In the genomic region with DNA sequence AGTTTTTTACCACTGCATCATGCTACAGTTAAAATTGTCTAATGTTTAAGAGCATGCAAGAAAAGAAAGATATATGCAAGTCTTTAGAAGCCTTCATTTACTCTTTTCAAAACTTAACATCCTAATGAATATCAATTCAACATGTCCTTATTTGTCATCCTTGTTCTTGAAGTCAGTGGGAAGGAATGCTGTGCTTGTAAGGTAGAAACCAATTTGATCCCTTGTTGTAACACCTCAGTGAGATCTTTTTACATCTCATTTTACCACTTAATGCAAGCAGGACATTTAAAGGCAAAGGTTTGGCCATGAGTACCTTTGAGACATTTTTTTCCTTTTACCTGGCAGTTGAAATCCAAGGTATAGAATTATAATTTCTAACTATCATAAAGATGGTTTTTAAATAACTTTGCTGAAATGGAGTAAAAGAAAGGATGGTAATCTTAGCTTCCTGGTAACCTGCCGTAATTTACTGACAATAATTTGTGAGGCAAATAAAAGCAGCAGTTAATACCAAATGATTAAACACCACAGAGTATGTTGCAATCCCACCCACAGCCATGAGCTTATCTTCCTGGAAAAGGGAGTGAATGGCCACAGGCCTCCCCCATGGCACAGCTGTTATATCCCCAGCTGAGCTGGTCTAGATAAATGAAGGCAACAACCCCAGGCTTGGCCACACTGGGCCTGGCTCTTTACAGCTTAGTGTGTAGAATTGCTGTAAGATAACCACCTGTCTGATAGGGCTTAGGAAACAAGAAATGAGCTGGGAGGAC, we compare ENCODE assay signal across 9 cellular contexts. TPM values are rescaled to one million over a fixed set of nuclear protein-coding genes. Genes with fewer than 3 reads are reported as not detected.
A peak's percentile ranks its signal among the peaks of the same experiment; 100 is the strongest.
DNase-seq lines count a peak whose midpoint lies in the region; ATAC-seq, FAIRE-seq and TF ChIP-seq lines count a peak whose summit lies in the region.
"Had no signal": no experiment of that assay in that cellular context is flagged by ENCODE, and none has a peak within 500 bp of the region (broad histone marks: within the 10 kb centered on the region; RNA-seq: fewer than 3 reads in every experiment).

No MANE protein-coding gene starts in this region.

- no peak for FAIRE-seq in GM12892 (lab: Jason Lieb, UNC)

- no peaks in the 10 kb centered on the region for H3K9me3 Mint-ChIP-seq in activated naive CD4-positive, alpha-beta T cell treated with anti-CD3 and anti-CD28 coated beads, Interleukin-2, amount 10 ng/mL, durations not matched to agents 7 days and 5 days

- no peaks in the 10 kb centered on the region for H3K27me3 Mint-ChIP-seq in activated naive CD4-positive, alpha-beta T cell treated with anti-CD3 and anti-CD28 coated beads, Interleukin-2, amount 10 ng/mL, durations not matched to agents 7 days and 5 days

- 11 to 22% (median 21%) methylated on average over 1 of the region's 1 CpG for WGBS in ovary, 3 donors

- no peaks in the 10 kb centered on the region for H3K27me3 ChIP-seq in ovary

- peaks cover 3% of the 10 kb centered on the region for H3K4me1 ChIP-seq in ovary (ENCODE audit: insufficient read depth)

- H3K27ac Mint-ChIP-seq in activated naive CD4-positive, alpha-beta T cell treated with anti-CD3 and anti-CD28 coated beads, Interleukin-2, amount 10 ng/mL, durations not matched to agents 7 days and 5 days, result no peak overlapping the region

- TF ChIP-seq CTCF in fibroblast of mammary gland (conservative IDR thresholded peaks at IDR 0.05; ENCODE audit: control insufficient read depth, insufficient read depth, low read depth, low read length) (no peak), ovary (IDR thresholded peaks at IDR 0.05) (no peak)

- H3K4me3 Mint-ChIP-seq in activated naive CD4-positive, alpha-beta T cell treated with anti-CD3 and anti-CD28 coated beads, Interleukin-2, amount 10 ng/mL, durations not matched to agents 7 days and 5 days, result no peak overlapping the region

- CTCF ChIA-PET in activated naive CD4-positive, alpha-beta T cell treated with anti-CD3 and anti-CD28 coated beads, Interleukin-2, amount 10 ng/mL, durations not matched to agents 7 days and 5 days (lab: Charles Lee), result no interaction called here

- TF ChIP-seq POLR2A in ovary (IDR thresholded peaks at IDR 0.05) (no peak), GM12892 (IDR thresholded peaks at IDR 0.05; ENCODE audit: low read depth, low read length) (no peak)

- ATAC-seq in HG03457 (IDR thresholded peaks at IDR 0.05; ENCODE audit: unreplicated experiment), result no peak

- no peaks in the 10 kb centered on the region for H3K36me3 ChIP-seq in ovary

- intact Hi-C loops in ovary (cut with DNase I), result no loop called here

- H3K4me1 Mint-ChIP-seq in activated naive CD4-positive, alpha-beta T cell treated with anti-CD3 and anti-CD28 coated beads, Interleukin-2, amount 10 ng/mL, durations not matched to agents 7 days and 5 days, result peaks cover 6% of the 10 kb centered on the region

- H3K9me3 ChIP-seq in ovary, result no peaks in the 10 kb centered on the region

- no peak for TF ChIP-seq EP300 in ovary (IDR thresholded peaks at IDR 0.05)

- H3K4me3 ChIP-seq in fibroblast of mammary gland (ENCODE audit: control insufficient read depth, low read depth, low read length), result no peak overlapping the region
- H3K4me3 ChIP-seq in ovary, result no peak overlapping the region

- H3K36me3 Mint-ChIP-seq in activated naive CD4-positive, alpha-beta T cell treated with anti-CD3 and anti-CD28 coated beads, Interleukin-2, amount 10 ng/mL, durations not matched to agents 7 days and 5 days, result no peaks in the 10 kb centered on the region

- peak; percentile 67 for DNase-seq in GM03348 (ENCODE audit: low spot score)
- peak; percentile 22 for DNase-seq in NOMO-1 treated with DMSO at 0.1 percent for 48 hours (lab: John Stamatoyannopoulos, UW; ENCODE audit: unreplicated experiment)
- peak; percentile 89 for DNase-seq in fibroblast of mammary gland (ENCODE audit: low read depth)
- peak; percentile 36 to 62 (median 54) for DNase-seq in ovary
- no peak for DNase-seq in GM12892 (ENCODE audit: insufficient read length)
- no peak for DNase-seq in DMS153 (lab: John Stamatoyannopoulos, UW)
- DNase-seq in activated naive CD4-positive, alpha-beta T cell treated with anti-CD3 and anti-CD28 coated beads, Interleukin-2, amount 10 ng/mL, durations not matched to agents 7 days and 5 days, result no peak

- no peak overlapping the region for H3K27ac ChIP-seq in ovary
- H3K27ac ChIP-seq: KMS-11 had no signal

RNA-seq across cellular contexts. Expression of a gene that starts 33.2 kb away (rescaled TPM):
- total RNA-seq in ovary, result 10 to 100 TPM; 30.7 to 43.0 (median 36.4) TPM
- polyA plus RNA-seq in ovary, result 10 to 100 TPM; 11.5 to 15.5 TPM
- 12.6 TPM for polyA plus RNA-seq in GM12892 (2012; ENCODE audit: missing spikeins)

RNA-seq across cellular contexts. Expression of a gene that starts 33.9 kb away (rescaled TPM):
- 10 to 100 TPM in 6 of 7 donors, 1 to 10 TPM in 1; 7.9 to 19.3 (median 12.8) TPM for total RNA-seq in ovary
- polyA plus RNA-seq in ovary, result 10 to 100 TPM in 1 of 2 donors, 1 to 10 TPM in 1; 8.7 to 16.9 TPM
- polyA plus RNA-seq in GM12892 (2012; ENCODE audit: missing spikeins), result 4.6 TPM

Comparison
In these comparisons a context has a peak if more than half of its experiments do, and no peak if none do; other contexts are left out.
1. DNase-seq: peak in GM03348 (single experiment), NOMO-1 treated with DMSO at 0.1 percent for 48 hours (single experiment), fibroblast of mammary gland (single experiment) and ovary (5 of 5); none in GM12892 (single experiment), DMS153 (single experiment) and activated naive CD4-positive, alpha-beta T cell treated with anti-CD3 and anti-CD28 coated beads, Interleukin-2, amount 10 ng/mL, durations not matched to agents 7 days and 5 days (single experiment).